ENCODE assay signal across 1 cellular context in the genomic region with DNA sequence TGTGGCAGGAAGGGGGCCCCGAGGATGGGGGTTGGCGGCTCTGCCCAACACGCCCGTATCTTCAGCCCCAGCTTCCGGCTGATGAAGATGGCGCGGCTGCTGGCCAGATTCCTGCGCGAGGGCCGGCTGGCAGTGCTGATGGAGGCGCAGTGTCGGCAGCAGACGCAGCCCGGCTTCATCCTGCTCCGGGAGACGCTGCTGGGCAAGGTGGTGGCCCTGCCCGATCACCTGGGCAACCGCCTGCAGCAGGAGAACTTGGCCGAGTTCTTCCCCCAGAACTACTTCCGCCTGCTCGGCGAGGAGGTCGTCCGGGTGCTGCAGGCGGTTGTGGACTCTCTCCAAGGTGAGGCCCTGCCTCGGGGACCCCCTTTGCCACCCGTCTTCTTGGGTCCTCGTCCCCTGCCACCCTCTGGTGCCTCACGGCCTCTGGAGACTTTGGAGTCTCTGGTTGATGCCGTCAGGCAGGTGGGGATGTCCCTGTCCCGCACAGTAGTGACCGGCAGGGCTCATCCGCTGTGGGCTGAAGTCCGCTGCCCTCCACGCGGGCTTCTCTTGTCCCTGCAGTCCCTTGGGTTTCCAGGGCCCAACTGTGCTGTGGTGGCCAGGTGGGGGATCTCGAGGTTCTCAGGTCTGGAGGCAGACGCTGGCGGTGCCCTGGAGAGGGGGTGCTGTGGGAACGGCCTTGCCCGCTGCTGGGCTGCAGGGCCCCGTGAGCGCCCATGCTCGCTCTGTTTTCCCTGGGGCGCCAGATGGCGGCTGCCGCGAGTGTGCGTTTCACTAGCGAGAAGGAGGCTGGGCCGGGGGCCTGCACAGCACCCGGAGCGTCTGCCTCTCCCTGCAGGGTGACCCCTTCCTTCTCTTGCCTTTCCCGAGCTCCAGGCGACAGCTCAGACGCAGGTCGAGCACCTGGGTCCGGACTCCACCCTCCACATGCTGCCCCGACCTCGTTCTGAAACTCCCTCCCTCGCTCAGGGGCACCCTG.
TF ChIP-seq lines count a peak whose summit lies in the region.

No MANE protein-coding gene starts in this region.

TF ChIP-seq in H1, 55 proteins besides CTCF, POLR2A, EP300 and RAD21:
- TF ChIP-seq CHD1 (IDR thresholded peaks at IDR 0.05; ENCODE audit: low read depth, low read length), result no peak
- TF ChIP-seq SIRT6 (IDR thresholded peaks at IDR 0.05; ENCODE audit: low read length), result no peak
- TF ChIP-seq TAF1 (IDR thresholded peaks at IDR 0.05; ENCODE audit: low read depth, low read length), result no peak
- TF ChIP-seq YY1 (IDR thresholded peaks at IDR 0.05; ENCODE audit: low read depth, low read length), result no peak
- TF ChIP-seq BACH1 (IDR thresholded peaks at IDR 0.05; ENCODE audit: low read length), result no peak
- TF ChIP-seq TAF7 (optimal IDR thresholded peaks at IDR 0.05; ENCODE audit: borderline replicate concordance, low read depth, low read length), result no peak
- no peak for TF ChIP-seq TBP (IDR thresholded peaks at IDR 0.05; ENCODE audit: low read depth, low read length)
- TF ChIP-seq, protein P1, sequence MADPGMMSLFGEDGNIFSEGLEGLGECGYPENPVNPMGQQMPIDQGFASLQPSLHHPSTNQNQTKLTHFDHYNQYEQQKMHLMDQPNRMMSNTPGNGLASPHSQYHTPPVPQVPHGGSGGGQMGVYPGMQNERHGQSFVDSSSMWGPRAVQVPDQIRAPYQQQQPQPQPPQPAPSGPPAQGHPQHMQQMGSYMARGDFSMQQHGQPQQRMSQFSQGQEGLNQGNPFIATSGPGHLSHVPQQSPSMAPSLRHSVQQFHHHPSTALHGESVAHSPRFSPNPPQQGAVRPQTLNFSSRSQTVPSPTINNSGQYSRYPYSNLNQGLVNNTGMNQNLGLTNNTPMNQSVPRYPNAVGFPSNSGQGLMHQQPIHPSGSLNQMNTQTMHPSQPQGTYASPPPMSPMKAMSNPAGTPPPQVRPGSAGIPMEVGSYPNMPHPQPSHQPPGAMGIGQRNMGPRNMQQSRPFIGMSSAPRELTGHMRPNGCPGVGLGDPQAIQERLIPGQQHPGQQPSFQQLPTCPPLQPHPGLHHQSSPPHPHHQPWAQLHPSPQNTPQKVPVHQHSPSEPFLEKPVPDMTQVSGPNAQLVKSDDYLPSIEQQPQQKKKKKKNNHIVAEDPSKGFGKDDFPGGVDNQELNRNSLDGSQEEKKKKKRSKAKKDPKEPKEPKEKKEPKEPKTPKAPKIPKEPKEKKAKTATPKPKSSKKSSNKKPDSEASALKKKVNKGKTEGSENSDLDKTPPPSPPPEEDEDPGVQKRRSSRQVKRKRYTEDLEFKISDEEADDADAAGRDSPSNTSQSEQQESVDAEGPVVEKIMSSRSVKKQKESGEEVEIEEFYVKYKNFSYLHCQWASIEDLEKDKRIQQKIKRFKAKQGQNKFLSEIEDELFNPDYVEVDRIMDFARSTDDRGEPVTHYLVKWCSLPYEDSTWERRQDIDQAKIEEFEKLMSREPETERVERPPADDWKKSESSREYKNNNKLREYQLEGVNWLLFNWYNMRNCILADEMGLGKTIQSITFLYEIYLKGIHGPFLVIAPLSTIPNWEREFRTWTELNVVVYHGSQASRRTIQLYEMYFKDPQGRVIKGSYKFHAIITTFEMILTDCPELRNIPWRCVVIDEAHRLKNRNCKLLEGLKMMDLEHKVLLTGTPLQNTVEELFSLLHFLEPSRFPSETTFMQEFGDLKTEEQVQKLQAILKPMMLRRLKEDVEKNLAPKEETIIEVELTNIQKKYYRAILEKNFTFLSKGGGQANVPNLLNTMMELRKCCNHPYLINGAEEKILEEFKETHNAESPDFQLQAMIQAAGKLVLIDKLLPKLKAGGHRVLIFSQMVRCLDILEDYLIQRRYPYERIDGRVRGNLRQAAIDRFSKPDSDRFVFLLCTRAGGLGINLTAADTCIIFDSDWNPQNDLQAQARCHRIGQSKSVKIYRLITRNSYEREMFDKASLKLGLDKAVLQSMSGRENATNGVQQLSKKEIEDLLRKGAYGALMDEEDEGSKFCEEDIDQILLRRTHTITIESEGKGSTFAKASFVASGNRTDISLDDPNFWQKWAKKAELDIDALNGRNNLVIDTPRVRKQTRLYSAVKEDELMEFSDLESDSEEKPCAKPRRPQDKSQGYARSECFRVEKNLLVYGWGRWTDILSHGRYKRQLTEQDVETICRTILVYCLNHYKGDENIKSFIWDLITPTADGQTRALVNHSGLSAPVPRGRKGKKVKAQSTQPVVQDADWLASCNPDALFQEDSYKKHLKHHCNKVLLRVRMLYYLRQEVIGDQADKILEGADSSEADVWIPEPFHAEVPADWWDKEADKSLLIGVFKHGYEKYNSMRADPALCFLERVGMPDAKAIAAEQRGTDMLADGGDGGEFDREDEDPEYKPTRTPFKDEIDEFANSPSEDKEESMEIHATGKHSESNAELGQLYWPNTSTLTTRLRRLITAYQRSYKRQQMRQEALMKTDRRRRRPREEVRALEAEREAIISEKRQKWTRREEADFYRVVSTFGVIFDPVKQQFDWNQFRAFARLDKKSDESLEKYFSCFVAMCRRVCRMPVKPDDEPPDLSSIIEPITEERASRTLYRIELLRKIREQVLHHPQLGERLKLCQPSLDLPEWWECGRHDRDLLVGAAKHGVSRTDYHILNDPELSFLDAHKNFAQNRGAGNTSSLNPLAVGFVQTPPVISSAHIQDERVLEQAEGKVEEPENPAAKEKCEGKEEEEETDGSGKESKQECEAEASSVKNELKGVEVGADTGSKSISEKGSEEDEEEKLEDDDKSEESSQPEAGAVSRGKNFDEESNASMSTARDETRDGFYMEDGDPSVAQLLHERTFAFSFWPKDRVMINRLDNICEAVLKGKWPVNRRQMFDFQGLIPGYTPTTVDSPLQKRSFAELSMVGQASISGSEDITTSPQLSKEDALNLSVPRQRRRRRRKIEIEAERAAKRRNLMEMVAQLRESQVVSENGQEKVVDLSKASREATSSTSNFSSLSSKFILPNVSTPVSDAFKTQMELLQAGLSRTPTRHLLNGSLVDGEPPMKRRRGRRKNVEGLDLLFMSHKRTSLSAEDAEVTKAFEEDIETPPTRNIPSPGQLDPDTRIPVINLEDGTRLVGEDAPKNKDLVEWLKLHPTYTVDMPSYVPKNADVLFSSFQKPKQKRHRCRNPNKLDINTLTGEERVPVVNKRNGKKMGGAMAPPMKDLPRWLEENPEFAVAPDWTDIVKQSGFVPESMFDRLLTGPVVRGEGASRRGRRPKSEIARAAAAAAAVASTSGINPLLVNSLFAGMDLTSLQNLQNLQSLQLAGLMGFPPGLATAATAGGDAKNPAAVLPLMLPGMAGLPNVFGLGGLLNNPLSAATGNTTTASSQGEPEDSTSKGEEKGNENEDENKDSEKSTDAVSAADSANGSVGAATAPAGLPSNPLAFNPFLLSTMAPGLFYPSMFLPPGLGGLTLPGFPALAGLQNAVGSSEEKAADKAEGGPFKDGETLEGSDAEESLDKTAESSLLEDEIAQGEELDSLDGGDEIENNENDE (IDR thresholded peaks at IDR 0.05; ENCODE audit: insufficient replicate concordance, low read length), result no peak
- no peak for TF ChIP-seq JUND (IDR thresholded peaks at IDR 0.05; ENCODE audit: low read length)
- no peak for TF ChIP-seq TCF12 (IDR thresholded peaks at IDR 0.05; ENCODE audit: low read depth, low read length)
- no peak for TF ChIP-seq PHF8 (conservative IDR thresholded peaks at IDR 0.05; ENCODE audit: low read depth, low read length)
